In the genomic region with DNA sequence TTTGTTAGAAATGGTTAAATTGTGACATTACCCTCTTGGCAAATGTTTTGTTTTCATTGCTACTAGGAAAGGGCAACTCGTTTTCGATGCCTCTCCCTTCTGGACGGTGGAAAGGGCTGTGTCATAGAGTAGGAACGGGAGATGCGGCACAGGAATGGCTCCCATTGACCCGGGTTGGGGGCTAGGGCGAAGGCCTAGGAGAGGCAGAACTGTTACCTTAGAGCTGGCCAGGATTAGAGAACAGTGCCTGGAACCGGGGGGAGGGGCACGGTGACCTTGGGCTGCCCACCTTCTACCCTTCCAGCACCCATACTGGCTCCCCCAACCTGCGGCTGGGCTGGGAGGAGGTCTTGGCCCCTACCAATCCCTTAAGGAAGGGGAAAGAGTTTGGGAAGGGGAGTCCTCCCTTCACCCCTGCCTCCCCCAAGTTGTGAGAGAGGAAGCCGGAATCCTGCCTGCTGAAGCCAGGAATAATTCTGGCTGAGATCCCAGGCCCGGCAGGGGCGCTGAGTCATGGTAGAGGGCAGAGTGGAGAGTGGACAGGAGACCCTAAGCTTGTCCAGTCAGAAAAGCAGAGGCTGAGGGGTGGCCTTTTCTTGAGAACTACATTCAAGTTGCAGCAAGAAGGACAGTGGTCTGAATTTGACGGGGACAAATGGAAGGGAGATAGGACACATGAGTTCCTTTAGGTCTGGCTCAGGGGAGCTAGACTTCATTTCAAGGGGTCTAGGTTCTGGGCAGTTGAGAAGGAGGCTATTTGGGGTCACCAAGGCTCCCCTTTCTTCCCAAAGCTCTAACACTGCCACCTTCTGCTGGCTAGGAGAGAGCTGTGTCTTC, we compare ENCODE assay signal across 8 cellular contexts. TPM values are rescaled to one million over a fixed set of nuclear protein-coding genes. Genes with fewer than 3 reads are reported as not detected.
DNase-seq lines count a peak whose midpoint lies in the region; ATAC-seq and TF ChIP-seq lines count a peak whose summit lies in the region.

No MANE protein-coding gene starts in this region.

- H3K36me3 ChIP-seq in testis (ENCODE audit: low read depth, missing control alignments) (no peaks in the 10 kb centered on the region), Karpas-422 (ENCODE audit: insufficient read depth, low read length) (no peaks in the 10 kb centered on the region)

- no peak overlapping the region for H3K4me2 ChIP-seq in Karpas-422 (ENCODE audit: low read depth, low read length, poor library complexity, severe bottlenecking)

- H3K27ac ChIP-seq in cingulate gyrus (ENCODE audit: low read depth, low read length) (peak overlapping the region; percentile 96), testis (peak overlapping the region; percentile 96 to 98), Karpas-422 (ENCODE audit: low read length) (no peak overlapping the region)

- TF ChIP-seq POLR2A in lower leg skin (IDR thresholded peaks at IDR 0.05) (no peak), testis (IDR thresholded peaks at IDR 0.05) (no peak)

- intact Hi-C loops in lower leg skin (cut with DNase I; ENCODE audit: low total_unique reads), result no loop called here
- intact Hi-C loops in testis (cut with DNase I; ENCODE audit: low total_unique reads), result no loop called here

- ATAC-seq in GM18873 (IDR thresholded peaks at IDR 0.05; ENCODE audit: low FRiP score, unreplicated experiment) (no peak), HG03442 (IDR thresholded peaks at IDR 0.05; ENCODE audit: unreplicated experiment) (no peak)

- peak; percentile 77 for DNase-seq in ELF-1 (ENCODE audit: low read depth, low spot score)
- peak; percentile 90 for DNase-seq in NCI-H460 (ENCODE audit: extremely low read depth, low read depth)
- peak; percentile 80 to 96 for DNase-seq in lower leg skin (ENCODE audit: low spot score in 2 of 2)
- peak; percentile 79 for DNase-seq in testis
- DNase-seq in Karpas-422, result no peak

- 2 to 6% methylated on average over 14 of the region's 14 CpGs for WGBS in lower leg skin, 2 donors
- WGBS in testis, 2 donors, result 31 to 39% methylated on average over 14 of the region's 14 CpGs

- TF ChIP-seq CTCF in lower leg skin (IDR thresholded peaks at IDR 0.05) (no peak), testis (IDR thresholded peaks at IDR 0.05) (no peak)

- no peaks in the 10 kb centered on the region for H3K79me2 ChIP-seq in Karpas-422 (ENCODE audit: low read length)

- H3K9me3 ChIP-seq in testis (no peaks in the 10 kb centered on the region), Karpas-422 (ENCODE audit: low read length) (no peaks in the 10 kb centered on the region)

- H4K20me1 ChIP-seq in Karpas-422 (ENCODE audit: insufficient read depth, low read depth, low read length), result no peaks in the 10 kb centered on the region

- no peak overlapping the region for H2AFZ ChIP-seq in Karpas-422 (ENCODE audit: low read length)

- peak overlapping the region; percentile 0 for H3K4me3 ChIP-seq in lower leg skin (ENCODE audit: low read depth, poor library complexity, severe bottlenecking)
- peak overlapping the region in 1 of 2 donors; percentile 27 for H3K4me3 ChIP-seq in testis
- H3K4me3 ChIP-seq in Karpas-422 (ENCODE audit: low read length), result no peak overlapping the region

- no peaks in the 10 kb centered on the region for H3K27me3 ChIP-seq in testis
- no peaks in the 10 kb centered on the region for H3K27me3 ChIP-seq in Karpas-422 (ENCODE audit: low read length)

- H3K9me2 ChIP-seq in Karpas-422 (replicated peaks; ENCODE audit: insufficient read depth, low read length), result no peaks in the 10 kb centered on the region

- peaks cover 100% of the 10 kb centered on the region for H3K4me1 ChIP-seq in testis
- H3K4me1 ChIP-seq in Karpas-422 (ENCODE audit: low read length), result peaks cover 23% of the 10 kb centered on the region

- H3K9ac ChIP-seq in Karpas-422 (ENCODE audit: low read length), result no peak overlapping the region

RNA-seq across cellular contexts. Expression of a gene that starts 8.2 kb away (rescaled TPM):
- total RNA-seq in NCI-H460 (2014; rRNA removed; shearing (Covaris generic)), result 315 and 336 TPM in 2 replicates
- polyA plus RNA-seq in NCI-H460 (2014; cell fraction: nucleus; rRNA removed), result 740 and 920 TPM in 2 replicates
- total RNA-seq in lower leg skin, result 100 to 1,000 TPM; 530 to 611 (median 555) TPM
- 100 to 1,000 TPM; 162 to 219 TPM for total RNA-seq in testis
- polyA plus RNA-seq in testis (ENCODE audit: insufficient read depth, low read depth, low replicate concordance), result 189 TPM
- 27.5 and 41.6 TPM in 2 replicates for total RNA-seq in Karpas-422 (2014; rRNA removed; shearing (Covaris generic); ENCODE audit: low replicate concordance)

RNA-seq across cellular contexts. Expression of a gene that starts 30.6 kb away (rescaled TPM):
- total RNA-seq in NCI-H460 (2014; rRNA removed; shearing (Covaris generic)), result 0.10 and 0.29 TPM in 2 replicates
- 0.56 TPM in 1 of 2 replicates, not detected in the other for polyA plus RNA-seq in NCI-H460 (2014; cell fraction: nucleus; rRNA removed)
- total RNA-seq in lower leg skin (10 to 100 TPM; 30.5 to 45.4 (median 41.4) TPM), testis (1 to 10 TPM; 4.8 to 8.0 TPM)
- 7.7 TPM for polyA plus RNA-seq in testis (ENCODE audit: insufficient read depth, low read depth, low replicate concordance)
- total RNA-seq in Karpas-422 (2014; rRNA removed; shearing (Covaris generic); ENCODE audit: low replicate concordance), result 46.7 and 66.7 TPM in 2 replicates

RNA-seq across cellular contexts. Expression of a gene that starts 40.5 kb away (rescaled TPM):
- 2.8 and 3.0 TPM in 2 replicates for total RNA-seq in NCI-H460 (2014; rRNA removed; shearing (Covaris generic))
- polyA plus RNA-seq in NCI-H460 (2014; cell fraction: nucleus; rRNA removed), result 1.5 and 1.8 TPM in 2 replicates
- total RNA-seq in lower leg skin, result 1 to 10 TPM in 1 of 4 donors, under 1 TPM in 3; 0.21 to 1.1 (median 0.67) TPM
- 1 to 10 TPM; 2.4 to 3.0 TPM for total RNA-seq in testis
- 0.87 TPM for polyA plus RNA-seq in testis (ENCODE audit: insufficient read depth, low read depth, low replicate concordance)
- 2.3 and 2.5 TPM in 2 replicates for total RNA-seq in Karpas-422 (2014; rRNA removed; shearing (Covaris generic); ENCODE audit: low replicate concordance)
